ENCODE assay signal across 11 cellular contexts in the genomic region with DNA sequence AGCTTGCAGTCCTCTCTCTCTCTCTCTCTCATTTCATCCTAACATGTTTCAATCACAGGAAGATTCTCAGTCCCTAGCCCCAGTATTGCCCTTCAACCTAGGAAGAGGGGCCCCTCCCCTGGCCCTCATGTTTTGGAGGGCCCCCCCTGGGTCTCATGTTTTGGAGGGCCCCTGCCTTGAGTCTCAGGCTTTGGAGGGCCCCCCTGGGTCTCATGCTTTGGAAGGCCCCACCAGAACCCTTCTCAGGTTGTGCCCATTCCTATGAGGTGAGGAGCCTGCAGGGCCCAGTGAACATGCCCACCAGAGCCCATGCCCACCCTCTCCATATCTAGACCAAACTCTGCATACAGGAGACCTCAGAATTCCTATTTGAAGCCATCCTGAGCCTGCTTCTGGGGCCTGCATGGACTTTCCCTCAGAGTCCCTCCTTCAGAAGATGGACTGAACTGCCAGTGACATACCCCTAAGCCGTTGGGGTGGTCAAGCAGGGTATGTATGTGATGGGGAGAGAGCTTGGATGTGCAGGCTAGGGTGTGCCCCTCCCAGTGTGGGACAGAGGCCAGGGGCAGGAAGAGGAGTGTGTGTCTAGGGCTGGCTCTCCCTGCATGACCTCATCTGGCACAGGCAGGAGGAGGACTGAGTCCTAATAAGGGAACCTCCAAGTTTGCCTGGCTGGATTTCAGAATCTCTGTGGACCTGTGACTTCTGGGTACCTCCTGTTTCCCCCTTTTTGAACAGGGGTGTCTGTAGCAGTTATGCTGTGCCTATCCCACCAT. TPM values are rescaled to one million over a fixed set of nuclear protein-coding genes. Genes with fewer than 3 reads are reported as not detected.
DNase-seq lines count a peak whose midpoint lies in the region; ATAC-seq lines count a peak whose summit lies in the region.
"Had no signal": no experiment of that assay in that cellular context is flagged by ENCODE, and none has a peak within 500 bp of the region (broad histone marks: within the 10 kb centered on the region; RNA-seq: fewer than 3 reads in every experiment).

No MANE protein-coding gene starts in this region.

- no peaks in the 10 kb centered on the region for H3K36me3 Mint-ChIP-seq in effector memory CD8-positive, alpha-beta T cell (ENCODE audit: insufficient read depth)
- H3K36me3 Mint-ChIP-seq: activated naive CD8-positive, alpha-beta T cell had no signal

- no peaks in the 10 kb centered on the region for H3K27me3 ChIP-seq in muscle layer of duodenum (ENCODE audit: low read depth, low read length)
- H3K27me3 ChIP-seq: BE2C had no signal

- H3K4me3 Mint-ChIP-seq in effector memory CD8-positive, alpha-beta T cell: no peak overlapping the region
- H3K4me3 Mint-ChIP-seq: activated naive CD8-positive, alpha-beta T cell had no signal

- H3K4me3 ChIP-seq in muscle layer of duodenum (ENCODE audit: low read depth in 1 of 2, low read length in 2 of 2): no peak overlapping the region

- no peaks in the 10 kb centered on the region for H3K27me3 Mint-ChIP-seq in effector memory CD8-positive, alpha-beta T cell
- H3K27me3 Mint-ChIP-seq: activated naive CD8-positive, alpha-beta T cell had no signal

- ATAC-seq in effector memory CD8-positive, alpha-beta T cell (replicated peaks): no peak
- no peak for ATAC-seq in HG03469 (IDR thresholded peaks at IDR 0.05; ENCODE audit: unreplicated experiment)

- H3K27ac Mint-ChIP-seq in effector memory CD8-positive, alpha-beta T cell: no peak overlapping the region
- H3K27ac Mint-ChIP-seq: activated naive CD8-positive, alpha-beta T cell had no signal

- peak overlapping the region; percentile 82 for H3K27ac ChIP-seq in muscle layer of duodenum (ENCODE audit: low read length)

- DNase-seq in AG08395 (ENCODE audit: low spot score): peak; percentile 90
- peak; percentile 36 for DNase-seq in RPMI7951 (ENCODE audit: low read depth)
- peak; percentile 73 for DNase-seq in fibroblast of peridontal ligament (ENCODE audit: extremely low read depth)
- no peak for DNase-seq in effector memory CD8-positive, alpha-beta T cell
- DNase-seq in NCI-H2171 (lab: John Stamatoyannopoulos, UW): no peak
- DNase-seq in head of caudate nucleus: no peak
- DNase-seq: BE2C; stimulated activated CD4-positive, alpha-beta T cell treated with anti-CD3 and anti-CD28 coated beads, Interleukin-12 subunit alpha, Interleukin-12 subunit beta, amount 100 ng/mL, for 4 hours had no signal

- H3K9me3 Mint-ChIP-seq in effector memory CD8-positive, alpha-beta T cell: no peaks in the 10 kb centered on the region

- intact Hi-C loops in head of caudate nucleus (cut with DNase I): no loop called here

- peaks cover 2 to 5% of the 10 kb centered on the region in 2 donors for H3K4me1 ChIP-seq in muscle layer of duodenum (ENCODE audit: control insufficient read depth in 1 of 2, insufficient read depth in 2 of 2, low read length in 2 of 2)
- H3K4me1 ChIP-seq: BE2C had no signal

- H3K4me1 Mint-ChIP-seq in effector memory CD8-positive, alpha-beta T cell (ENCODE audit: low read depth in 2 of 2): no peaks in the 10 kb centered on the region

- H3K36me3 ChIP-seq in muscle layer of duodenum (ENCODE audit: control insufficient read depth in 1 of 2, insufficient read depth in 2 of 2, low read length in 2 of 2): no peaks in the 10 kb centered on the region
- H3K36me3 ChIP-seq: BE2C had no signal

- H3K9me3 ChIP-seq in muscle layer of duodenum (ENCODE audit: control insufficient read depth in 1 of 2, low read length in 2 of 2): no peaks in the 10 kb centered on the region
- H3K9me3 ChIP-seq: BE2C had no signal

RNA-seq across cellular contexts. Expression of gene VDAC2, which starts 8.1 kb away (rescaled TPM):
- 160 and 164 TPM in 2 replicates for total RNA-seq in RPMI7951 (2014; rRNA removed; shearing (Covaris generic))

RNA-seq across cellular contexts. Expression of gene COMTD1, which starts 33.2 kb away (rescaled TPM):
- total RNA-seq in RPMI7951 (2014; rRNA removed; shearing (Covaris generic)): 3.5 and 9.1 TPM in 2 replicates

Comparison
In these comparisons a context has a peak if more than half of its experiments do, and no peak if none do; other contexts are left out.
1. DNase-seq: peak in AG08395 (single experiment), RPMI7951 (single experiment) and fibroblast of peridontal ligament (single experiment); none in effector memory CD8-positive, alpha-beta T cell (0 of 3), NCI-H2171 (single experiment) and head of caudate nucleus (0 of 42).